In the genomic region with DNA sequence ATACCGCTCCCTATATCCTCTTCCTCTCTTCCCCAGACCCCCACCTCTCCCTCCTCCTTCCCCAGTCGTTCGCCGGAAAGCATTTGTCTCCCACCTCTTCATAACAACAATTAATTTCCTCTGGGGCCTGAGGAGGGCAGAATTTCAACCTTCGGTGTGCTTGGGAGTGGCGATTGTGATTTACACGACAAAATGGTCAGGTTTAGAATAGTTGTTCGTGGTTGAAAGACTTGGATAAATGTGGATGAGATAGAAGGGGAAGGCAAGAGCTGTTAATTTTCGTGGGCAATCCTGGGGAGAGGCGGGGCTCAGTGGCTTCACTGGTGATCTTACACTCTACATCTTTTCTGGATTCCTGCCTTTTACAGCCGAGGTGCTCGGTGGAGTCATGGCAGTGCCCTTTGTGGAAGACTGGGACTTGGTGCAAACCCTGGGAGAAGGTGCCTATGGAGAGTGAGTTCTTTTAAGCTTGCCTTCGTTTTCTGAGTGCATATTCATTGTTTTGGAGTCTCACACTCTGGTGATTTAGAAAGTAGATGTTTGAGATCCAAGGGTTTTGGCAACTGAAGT, we compare ENCODE assay signal across 8 cellular contexts. TPM values are rescaled to one million over a fixed set of nuclear protein-coding genes. Genes with fewer than 3 reads are reported as not detected.
A peak's percentile ranks its signal among the peaks of the same experiment; 100 is the strongest.
DNase-seq lines count a peak whose midpoint lies in the region; ATAC-seq and TF ChIP-seq lines count a peak whose summit lies in the region.

No MANE protein-coding gene starts in this region.

- H3K4me2 ChIP-seq in BLaER1 = peak overlapping the region; percentile 90

- H3K27ac Mint-ChIP-seq in central memory CD8-positive, alpha-beta T cell (ENCODE audit: low read depth) = peak overlapping the region; percentile 90

- no peaks in the 10 kb centered on the region for H3K9me3 ChIP-seq in BLaER1
- no peaks in the 10 kb centered on the region for H3K9me3 ChIP-seq in lung (ENCODE audit: control insufficient read depth in 2 of 2, insufficient read depth in 1 of 2, low read length in 1 of 2)
- H3K9me3 ChIP-seq in tibial artery = no peaks in the 10 kb centered on the region

- H3K4me1 Mint-ChIP-seq in central memory CD8-positive, alpha-beta T cell = peaks cover 24% of the 10 kb centered on the region

- H3K4me3 ChIP-seq in BLaER1 = peak overlapping the region; percentile 89
- peak overlapping the region; percentile 84 for H3K4me3 ChIP-seq in lung
- H3K4me3 ChIP-seq in tibial artery = peak overlapping the region; percentile 63 to 76

- H3K9ac ChIP-seq in BLaER1 = peak overlapping the region; percentile 90

- H3K4me3 Mint-ChIP-seq in central memory CD8-positive, alpha-beta T cell = peak overlapping the region; percentile 88

- 1% methylated on average over 13 of the region's 13 CpGs for WGBS in lung, 2 donors

- intact Hi-C loops in tibial artery (cut with DNase I; ENCODE audit: low total_unique reads) = loop anchor here (10.0 kb wide), 1 partner anchor 862 kb away; the partner anchor contains the start of gene ESAM

- no peaks in the 10 kb centered on the region for H4K20me1 ChIP-seq in BLaER1

- no peaks in the 10 kb centered on the region for H3K27me3 ChIP-seq in BLaER1
- no peaks in the 10 kb centered on the region for H3K27me3 ChIP-seq in lung (ENCODE audit: control insufficient read depth, insufficient read depth)
- no peaks in the 10 kb centered on the region for H3K27me3 ChIP-seq in tibial artery

- H3K27ac ChIP-seq in BLaER1 (peak overlapping the region; percentile 92), lung (ENCODE audit: low read depth in 1 of 2, low read length in 1 of 2) (peak overlapping the region in 1 of 2 donors; percentile 99), tibial artery (peak overlapping the region; percentile 92)

- peaks cover 7% of the 10 kb centered on the region for H3K36me3 Mint-ChIP-seq in central memory CD8-positive, alpha-beta T cell (ENCODE audit: insufficient read depth)

- ATAC-seq in GM18511 (IDR thresholded peaks at IDR 0.05; ENCODE audit: unreplicated experiment) (peak; percentile 47), HG03064 (IDR thresholded peaks at IDR 0.05; ENCODE audit: low read depth, unreplicated experiment) (peak; percentile 41), lung (ENCODE audit: insufficient read depth, low FRiP score) (no peak)
- ATAC-seq in central memory CD8-positive, alpha-beta T cell (replicated peaks; ENCODE audit: extremely low read depth, poor library complexity, severe bottlenecking) = peak; percentile 54

- H3K36me3 ChIP-seq in BLaER1 = peaks cover 42% of the 10 kb centered on the region
- H3K36me3 ChIP-seq in lung (ENCODE audit: control insufficient read depth in 2 of 2, insufficient read depth in 2 of 2, low read length in 2 of 2) = peaks cover 0 to 2% of the 10 kb centered on the region in 2 donors
- H3K36me3 ChIP-seq in tibial artery = peaks cover 0 to 4% (median 1%) of the 10 kb centered on the region in 3 donors

- DNase-seq in central memory CD8-positive, alpha-beta T cell (ENCODE audit: low spot score in 2 of 2) = no peak
- no peak for DNase-seq in lung (ENCODE audit: low spot score)
- DNase-seq in tibial artery = no peak
- DNase-seq in dermis blood vessel endothelial cell = no peak

- H3K4me1 ChIP-seq in BLaER1 (peaks cover 30% of the 10 kb centered on the region), lung (ENCODE audit: control insufficient read depth in 2 of 2, insufficient read depth in 2 of 2, low read length in 2 of 2) (peaks cover 0 to 3% of the 10 kb centered on the region in 2 donors), tibial artery (peaks cover 0 to 49% (median 25%) of the 10 kb centered on the region in 4 donors)

- H3K27me3 Mint-ChIP-seq in central memory CD8-positive, alpha-beta T cell = no peaks in the 10 kb centered on the region

- TF ChIP-seq CTCF in lung (IDR thresholded peaks at IDR 0.05; ENCODE audit: control extremely low read depth, extremely low read depth) (no peak), tibial artery (IDR thresholded peaks at IDR 0.05) (no peak)

- H3K9me3 Mint-ChIP-seq in central memory CD8-positive, alpha-beta T cell = no peaks in the 10 kb centered on the region

TF ChIP-seq in PFSK-1, 5 proteins besides CTCF, POLR2A, EP300 and RAD21:
- TF ChIP-seq, protein P1, sequence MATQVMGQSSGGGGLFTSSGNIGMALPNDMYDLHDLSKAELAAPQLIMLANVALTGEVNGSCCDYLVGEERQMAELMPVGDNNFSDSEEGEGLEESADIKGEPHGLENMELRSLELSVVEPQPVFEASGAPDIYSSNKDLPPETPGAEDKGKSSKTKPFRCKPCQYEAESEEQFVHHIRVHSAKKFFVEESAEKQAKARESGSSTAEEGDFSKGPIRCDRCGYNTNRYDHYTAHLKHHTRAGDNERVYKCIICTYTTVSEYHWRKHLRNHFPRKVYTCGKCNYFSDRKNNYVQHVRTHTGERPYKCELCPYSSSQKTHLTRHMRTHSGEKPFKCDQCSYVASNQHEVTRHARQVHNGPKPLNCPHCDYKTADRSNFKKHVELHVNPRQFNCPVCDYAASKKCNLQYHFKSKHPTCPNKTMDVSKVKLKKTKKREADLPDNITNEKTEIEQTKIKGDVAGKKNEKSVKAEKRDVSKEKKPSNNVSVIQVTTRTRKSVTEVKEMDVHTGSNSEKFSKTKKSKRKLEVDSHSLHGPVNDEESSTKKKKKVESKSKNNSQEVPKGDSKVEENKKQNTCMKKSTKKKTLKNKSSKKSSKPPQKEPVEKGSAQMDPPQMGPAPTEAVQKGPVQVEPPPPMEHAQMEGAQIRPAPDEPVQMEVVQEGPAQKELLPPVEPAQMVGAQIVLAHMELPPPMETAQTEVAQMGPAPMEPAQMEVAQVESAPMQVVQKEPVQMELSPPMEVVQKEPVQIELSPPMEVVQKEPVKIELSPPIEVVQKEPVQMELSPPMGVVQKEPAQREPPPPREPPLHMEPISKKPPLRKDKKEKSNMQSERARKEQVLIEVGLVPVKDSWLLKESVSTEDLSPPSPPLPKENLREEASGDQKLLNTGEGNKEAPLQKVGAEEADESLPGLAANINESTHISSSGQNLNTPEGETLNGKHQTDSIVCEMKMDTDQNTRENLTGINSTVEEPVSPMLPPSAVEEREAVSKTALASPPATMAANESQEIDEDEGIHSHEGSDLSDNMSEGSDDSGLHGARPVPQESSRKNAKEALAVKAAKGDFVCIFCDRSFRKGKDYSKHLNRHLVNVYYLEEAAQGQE (IDR thresholded peaks at IDR 0.05; ENCODE audit: insufficient read depth in 1 of 2, low read depth in 2 of 2, low read length in 2 of 2) = no peak
- TF ChIP-seq TAF1 (IDR thresholded peaks at IDR 0.05; ENCODE audit: borderline replicate concordance, insufficient read depth, low read length) (no peak), POLR2AphosphoS5 (IDR thresholded peaks at IDR 0.05; ENCODE audit: low read depth, low read length) (no peak), SIN3A (IDR thresholded peaks at IDR 0.05; ENCODE audit: borderline replicate concordance, insufficient read depth, low read length) (peak; percentile 65; the same call in 1 of the 2 replicates), FOXP2 (optimal IDR thresholded peaks at IDR 0.05; ENCODE audit: borderline replicate concordance, extremely low read depth, extremely low read length, insufficient read depth) (no peak)

RNA-seq across cellular contexts. Expression of gene CHEK1, which starts 1.5 kb away (rescaled TPM):
- 17.2 TPM for polyA plus RNA-seq in PFSK-1 (2012; ENCODE audit: insufficient read length, low read depth)
- total RNA-seq in lung = 1 to 10 TPM; 5.8 to 6.4 TPM
- polyA plus RNA-seq in lung = 1 to 10 TPM; 2.3 to 2.4 TPM
- 20.1 and 45.7 TPM in 2 replicates for total RNA-seq in dermis blood vessel endothelial cell

RNA-seq across cellular contexts. Expression of gene STT3A, which starts 33.8 kb away (rescaled TPM):
- 126 TPM for polyA plus RNA-seq in PFSK-1 (2012; ENCODE audit: insufficient read length, low read depth)
- total RNA-seq in lung (100 to 1,000 TPM; 103 to 136 TPM), dermis blood vessel endothelial cell (158 and 204 TPM in 2 replicates)
- 10 to 100 TPM; 49.6 to 99.0 TPM for polyA plus RNA-seq in lung

RNA-seq across cellular contexts. Expression of gene ACRV1, which starts 54.2 kb away (rescaled TPM):
- polyA plus RNA-seq in PFSK-1 (2012; ENCODE audit: insufficient read length, low read depth) = 0.67 TPM
- total RNA-seq in lung = not detected
- not detected for polyA plus RNA-seq in lung
- not detected in 2 replicates for total RNA-seq in dermis blood vessel endothelial cell

RNA-seq across cellular contexts. Expression of gene EI24, which starts 57.2 kb away (rescaled TPM):
- polyA plus RNA-seq in PFSK-1 (2012; ENCODE audit: insufficient read length, low read depth) = 44.3 TPM
- 10 to 100 TPM; 63.6 to 71.1 TPM for total RNA-seq in lung
- 10 to 100 TPM; 36.7 to 84.8 TPM for polyA plus RNA-seq in lung
- 122 and 152 TPM in 2 replicates for total RNA-seq in dermis blood vessel endothelial cell
